Comparison of ENCODE assay signal across 8 cellular contexts in the genomic region with DNA sequence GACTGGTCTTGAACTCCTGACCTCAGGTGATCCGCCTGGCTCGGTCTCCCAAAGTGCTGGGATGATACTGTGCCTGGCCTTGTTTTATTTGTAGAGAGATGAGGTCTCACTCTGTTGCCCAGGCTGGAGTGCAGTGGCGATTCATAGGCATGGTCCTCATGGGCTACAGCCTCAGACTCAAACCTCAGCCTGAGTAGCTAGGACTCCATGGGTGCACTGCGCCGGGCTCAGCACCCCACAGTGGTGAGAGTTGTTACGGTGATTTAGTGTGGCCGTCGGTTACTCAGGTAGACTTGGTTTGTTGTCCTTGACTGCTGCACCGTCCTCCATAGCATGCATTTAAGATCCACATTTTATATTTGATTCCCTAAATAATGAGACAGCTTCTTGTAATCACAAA.
"Had no signal": no experiment of that assay in that cellular context is flagged by ENCODE, and none has a peak within 500 bp of the region (broad histone marks: within the 10 kb centered on the region; RNA-seq: fewer than 3 reads in every experiment).

No MANE protein-coding gene starts in this region.

- H3K9me3 ChIP-seq: HAP-1 had no signal

- DNase-seq: GOT3, H7, HFFc6, IMR-90, KBM-7 had no signal

- ATAC-seq: HCT116 had no signal

- H3K36me3 ChIP-seq: HAP-1 had no signal

- H3K4me1 ChIP-seq: HAP-1 had no signal

- FAIRE-seq: HTR-8/SVneo had no signal

- H3K4me3 ChIP-seq: HAP-1 had no signal
